Comparison of ENCODE assay signal across 19 cellular contexts in genomic region chr7:130337410-130337971, GRCh38. TPM values are rescaled to one million over a fixed set of nuclear protein-coding genes. Genes with fewer than 3 reads are reported as not detected.
DNase-seq lines count a peak whose midpoint lies in the region; ATAC-seq lines count a peak whose summit lies in the region.
"Had no signal": no experiment of that assay in that cellular context is flagged by ENCODE, and none has a peak within 500 bp of the region (broad histone marks: within the 10 kb centered on the region; RNA-seq: fewer than 3 reads in every experiment).

No MANE protein-coding gene starts in this region.

- no peak overlapping the region for H3K4me2 ChIP-seq in mesendoderm (ENCODE audit: low read length)

- no peak overlapping the region for H2BK15ac ChIP-seq in mesendoderm (replicated peaks; ENCODE audit: low read depth)

- no peak overlapping the region for H3K4me3 ChIP-seq in mesendoderm (ENCODE audit: low read length)
- H3K4me3 ChIP-seq: HAP-1 had no signal

- H3K4ac ChIP-seq in mesendoderm (ENCODE audit: low read depth, low read length): no peak overlapping the region

- H4K8ac ChIP-seq in mesendoderm (ENCODE audit: low read depth, low read length): no peak overlapping the region

- no peak overlapping the region for H4K5ac ChIP-seq in mesendoderm (ENCODE audit: low read length)

- H3K36me3 ChIP-seq in mesendoderm (ENCODE audit: control insufficient read depth, insufficient read depth, low read length): no peaks in the 10 kb centered on the region
- H3K36me3 ChIP-seq: HAP-1 had no signal

- intact Hi-C loops in Right ventricle myocardium inferior (cut with DNase I): no loop called here

- H2BK120ac ChIP-seq in mesendoderm (ENCODE audit: low read depth, low read length): no peak overlapping the region

- H3K9me3 Mint-ChIP-seq in activated T-helper 17 cell treated with anti-CD3 and anti-CD28 coated beads, Interleukin-2, amount 50 U/mL, for 72 hours: no peaks in the 10 kb centered on the region
- H3K9me3 Mint-ChIP-seq in stimulated activated memory B cell treated with anti-CD40 and anti-IgM and Interleukin-4, amounts not matched to agents 10 μg/mL and 1 μg/mL and 100 μg/mL, for 72 hours: peaks cover 2% of the 10 kb centered on the region
- H3K9me3 Mint-ChIP-seq: IgD-negative memory B cell had no signal

- H3K4me1 ChIP-seq in mesendoderm (ENCODE audit: control insufficient read depth, low read depth, low read length): no peaks in the 10 kb centered on the region
- H3K4me1 ChIP-seq: HAP-1 had no signal

- H3K27me3 ChIP-seq in mesendoderm (ENCODE audit: insufficient read depth, low read length, poor library complexity): no peaks in the 10 kb centered on the region

- no peaks in the 10 kb centered on the region for H3K79me1 ChIP-seq in mesendoderm (ENCODE audit: low read length)

- H3K56ac ChIP-seq in mesendoderm (ENCODE audit: low read length): peak overlapping the region; percentile 7

- no peak overlapping the region for H3K9ac ChIP-seq in mesendoderm (ENCODE audit: low read length)

- no peak overlapping the region for H3K4me3 Mint-ChIP-seq in activated T-helper 17 cell treated with anti-CD3 and anti-CD28 coated beads, Interleukin-2, amount 50 U/mL, for 72 hours
- no peak overlapping the region for H3K4me3 Mint-ChIP-seq in stimulated activated memory B cell treated with anti-CD40 and anti-IgM and Interleukin-4, amounts not matched to agents 10 μg/mL and 1 μg/mL and 100 μg/mL, for 72 hours
- H3K4me3 Mint-ChIP-seq: IgD-negative memory B cell had no signal

- ATAC-seq in activated T-helper 17 cell treated with anti-CD3 and anti-CD28 coated beads, Interleukin-2, amount 50 U/mL, for 72 hours (replicated peaks): no peak
- peak; percentile 20 for ATAC-seq in stimulated activated memory B cell treated with anti-CD40 and anti-IgM and Interleukin-4, amounts not matched to agents 10 μg/mL and 1 μg/mL and 100 μg/mL, for 72 hours
- no peak for ATAC-seq in Right ventricle myocardium inferior

- H3K4me1 Mint-ChIP-seq in activated T-helper 17 cell treated with anti-CD3 and anti-CD28 coated beads, Interleukin-2, amount 50 U/mL, for 72 hours: no peaks in the 10 kb centered on the region
- H3K4me1 Mint-ChIP-seq in stimulated activated memory B cell treated with anti-CD40 and anti-IgM and Interleukin-4, amounts not matched to agents 10 μg/mL and 1 μg/mL and 100 μg/mL, for 72 hours: no peaks in the 10 kb centered on the region
- H3K4me1 Mint-ChIP-seq: IgD-negative memory B cell had no signal

- no peak overlapping the region for H2BK5ac ChIP-seq in mesendoderm (ENCODE audit: low read length)

- no peak overlapping the region for H3K18ac ChIP-seq in mesendoderm (ENCODE audit: low read length)

- H3K27ac ChIP-seq in mesendoderm (ENCODE audit: low read depth, low read length): no peak overlapping the region

- peak overlapping the region; percentile 24 for H3K27ac Mint-ChIP-seq in activated T-helper 17 cell treated with anti-CD3 and anti-CD28 coated beads, Interleukin-2, amount 50 U/mL, for 72 hours
- no peak overlapping the region for H3K27ac Mint-ChIP-seq in stimulated activated memory B cell treated with anti-CD40 and anti-IgM and Interleukin-4, amounts not matched to agents 10 μg/mL and 1 μg/mL and 100 μg/mL, for 72 hours
- H3K27ac Mint-ChIP-seq: IgD-negative memory B cell had no signal

- no peak overlapping the region for H2AK5ac ChIP-seq in mesendoderm (ENCODE audit: low read length)

- H3K27me3 Mint-ChIP-seq in activated T-helper 17 cell treated with anti-CD3 and anti-CD28 coated beads, Interleukin-2, amount 50 U/mL, for 72 hours: peaks cover 4% of the 10 kb centered on the region
- H3K27me3 Mint-ChIP-seq in stimulated activated memory B cell treated with anti-CD40 and anti-IgM and Interleukin-4, amounts not matched to agents 10 μg/mL and 1 μg/mL and 100 μg/mL, for 72 hours: peaks cover 12% of the 10 kb centered on the region
- H3K27me3 Mint-ChIP-seq: IgD-negative memory B cell had no signal

- no peaks in the 10 kb centered on the region for H3K79me2 ChIP-seq in mesendoderm (ENCODE audit: control insufficient read depth, insufficient read depth, low read length)

- DNase-seq in NCI-H524 (lab: John Stamatoyannopoulos, UW): peak; percentile 38 to 79
- DNase-seq in NCI-H524 treated with DMSO at 0.1 percent for 48 hours (lab: John Stamatoyannopoulos, UW): no peak
- DNase-seq in mesendoderm: peak; percentile 37
- no peak for DNase-seq in Right ventricle myocardium inferior (ENCODE audit: missing footprints)
- DNase-seq in NCI-H1092 treated with DMSO at 0.1 percent for 48 hours (lab: John Stamatoyannopoulos, UW): no peak
- no peak for DNase-seq in stimulated activated CD4-positive, alpha-beta T cell treated with anti-CD3 and anti-CD28 coated beads, Interleukin-1b, Interleukin-23, amount 100 ng/mL, for 48 hours
- DNase-seq: Calu3, NCI-H1105, NCI-H1436 treated with DMSO at 0.1 percent for 48 hours, NCI-H2029, NCI-H446, NCI-H69, RPMI8226, SHP77 had no signal

- no peaks in the 10 kb centered on the region for H3K36me3 Mint-ChIP-seq in activated T-helper 17 cell treated with anti-CD3 and anti-CD28 coated beads, Interleukin-2, amount 50 U/mL, for 72 hours (ENCODE audit: low read depth)
- no peaks in the 10 kb centered on the region for H3K36me3 Mint-ChIP-seq in stimulated activated memory B cell treated with anti-CD40 and anti-IgM and Interleukin-4, amounts not matched to agents 10 μg/mL and 1 μg/mL and 100 μg/mL, for 72 hours
- H3K36me3 Mint-ChIP-seq: IgD-negative memory B cell had no signal

- no CpG with 5 or more reads among the region's 6 CpGs for WGBS in mesendoderm (ENCODE audit: extremely low coverage, insufficient coverage, low lambda C conversion rate)

- no peak overlapping the region for H3K23ac ChIP-seq in mesendoderm (ENCODE audit: low read length)

RNA-seq across cellular contexts. Expression of gene CPA5, which starts 7.1 kb away (rescaled TPM):
- total RNA-seq in activated T-helper 17 cell treated with anti-CD3 and anti-CD28 coated beads, Interleukin-2, amount 50 U/mL, for 72 hours: 10 to 100 TPM in 1 of 2 donors, 1 to 10 TPM in 1; 3.3 to 27.6 TPM
- polyA plus RNA-seq in mesendoderm (2013, experiment 1 of 2): not detected
- polyA plus RNA-seq in mesendoderm (2013, experiment 2 of 2): 0.07 TPM
- not detected for total RNA-seq in Right ventricle myocardium inferior
- total RNA-seq: Calu3, SK-MEL-5 had no signal
- polyA plus RNA-seq: IgD-negative memory B cell had no signal

RNA-seq across cellular contexts. Expression of gene CPA1, which starts 42.8 kb away (rescaled TPM):
- total RNA-seq in activated T-helper 17 cell treated with anti-CD3 and anti-CD28 coated beads, Interleukin-2, amount 50 U/mL, for 72 hours: not detected
- not detected for polyA plus RNA-seq in mesendoderm (2013, experiment 1 of 2)
- not detected for polyA plus RNA-seq in mesendoderm (2013, experiment 2 of 2)
- not detected for total RNA-seq in Right ventricle myocardium inferior
- total RNA-seq: Calu3, SK-MEL-5 had no signal
- polyA plus RNA-seq: IgD-negative memory B cell had no signal

RNA-seq across cellular contexts. Expression of gene CPA4, which starts 44.5 kb away (rescaled TPM):
- total RNA-seq in activated T-helper 17 cell treated with anti-CD3 and anti-CD28 coated beads, Interleukin-2, amount 50 U/mL, for 72 hours: 1 to 10 TPM in 1 of 2 donors, under 1 TPM in 1; 0.22 to 4.1 TPM
- not detected for polyA plus RNA-seq in mesendoderm (2013, experiment 1 of 2)
- not detected for polyA plus RNA-seq in mesendoderm (2013, experiment 2 of 2)
- not detected for total RNA-seq in Right ventricle myocardium inferior
- total RNA-seq: Calu3 had no signal
- polyA plus RNA-seq: IgD-negative memory B cell had no signal

Comparison
In these comparisons a context has a peak if more than half of its experiments do, and no peak if none do; other contexts are left out.
1. DNase-seq: peak in NCI-H524 (2 of 2) and mesendoderm (single experiment); none in NCI-H524 treated with DMSO at 0.1 percent for 48 hours (single experiment), Right ventricle myocardium inferior (single experiment), NCI-H1092 treated with DMSO at 0.1 percent for 48 hours (single experiment) and stimulated activated CD4-positive, alpha-beta T cell treated with anti-CD3 and anti-CD28 coated beads, Interleukin-1b, Interleukin-23, amount 100 ng/mL, for 48 hours (single experiment).